8 cellular contexts compared by ENCODE assay signal in genomic region chr12:47216150-47216677, GRCh38.
A peak's percentile ranks its signal among the peaks of the same experiment; 100 is the strongest.
DNase-seq lines count a peak whose midpoint lies in the region; ATAC-seq and TF ChIP-seq lines count a peak whose summit lies in the region.

No MANE protein-coding gene starts in this region.

- POLR2A ChIA-PET in GM10248 (lab: Yijun Ruan, JAX): no interaction called here

- peak; percentile 44 for DNase-seq in GM10248 (ENCODE audit: extremely low spot score)
- DNase-seq in NB4 (ENCODE audit: low read depth): peak; percentile 96
- DNase-seq in activated T-cell treated with anti-CD3 and anti-CD28 coated beads, Interleukin-2, amount 50 U/mL, for 72 hours: peak; percentile 75 to 76
- no peak for DNase-seq in NCI-H2107 (lab: John Stamatoyannopoulos, UW)
- DNase-seq in GDM1 (lab: John Stamatoyannopoulos, UW): no peak
- no peak for DNase-seq in T1000 (lab: John Stamatoyannopoulos, UW)

- no peaks in the 10 kb centered on the region for H3K36me3 ChIP-seq in muscle layer of duodenum (ENCODE audit: control insufficient read depth in 1 of 2, insufficient read depth in 2 of 2, low read length in 2 of 2)

- peaks cover 30 to 38% of the 10 kb centered on the region in 2 donors for H3K36me3 Mint-ChIP-seq in activated T-cell treated with anti-CD3 and anti-CD28 coated beads, Interleukin-2, amount 50 U/mL, for 72 hours (ENCODE audit: insufficient read depth in 2 of 2)

- H3K27me3 Mint-ChIP-seq in activated T-cell treated with anti-CD3 and anti-CD28 coated beads, Interleukin-2, amount 50 U/mL, for 72 hours (ENCODE audit: low read depth): no peaks in the 10 kb centered on the region

- ATAC-seq in GM21737 (IDR thresholded peaks at IDR 0.05; ENCODE audit: unreplicated experiment): peak; percentile 71
- ATAC-seq in activated T-cell treated with anti-CD3 and anti-CD28 coated beads, Interleukin-2, amount 50 U/mL, for 72 hours (replicated peaks in 1 of 2): peak; percentile 49 to 53

- CTCF ChIA-PET in GM10248 (lab: Yijun Ruan, JAX): interaction anchor here (1.2 to 4.5 kb wide), 4 partner anchors 9 to 59 kb away, joined by 3 to 20 read pairs (median 4); no protein-coding TSS in a partner anchor

- H3K9me3 Mint-ChIP-seq in activated T-cell treated with anti-CD3 and anti-CD28 coated beads, Interleukin-2, amount 50 U/mL, for 72 hours: no peaks in the 10 kb centered on the region

- TF ChIP-seq POLR2A in NB4 (IDR thresholded peaks at IDR 0.05; ENCODE audit: extremely low read depth, insufficient read length): no peak

- H3K27ac ChIP-seq in muscle layer of duodenum (ENCODE audit: low read length): peak overlapping the region; percentile 45

- no peaks in the 10 kb centered on the region for H3K4me1 ChIP-seq in muscle layer of duodenum (ENCODE audit: control insufficient read depth in 1 of 2, insufficient read depth in 2 of 2, low read length in 2 of 2)

- H3K4me3 ChIP-seq in NB4 (ENCODE audit: low read depth, low read length): peak overlapping the region; percentile 52
- peak overlapping the region in 1 of 2 donors; percentile 31 for H3K4me3 ChIP-seq in muscle layer of duodenum (ENCODE audit: low read depth in 1 of 2, low read length in 2 of 2)

- peak overlapping the region; percentile 100 for H3K27ac Mint-ChIP-seq in activated T-cell treated with anti-CD3 and anti-CD28 coated beads, Interleukin-2, amount 50 U/mL, for 72 hours

- no peaks in the 10 kb centered on the region for H3K27me3 ChIP-seq in muscle layer of duodenum (ENCODE audit: low read depth, low read length)

- no peaks in the 10 kb centered on the region for H3K9me3 ChIP-seq in muscle layer of duodenum (ENCODE audit: control insufficient read depth in 1 of 2, low read length in 2 of 2)

- H3K4me1 Mint-ChIP-seq in activated T-cell treated with anti-CD3 and anti-CD28 coated beads, Interleukin-2, amount 50 U/mL, for 72 hours (ENCODE audit: low read depth): peaks cover 66% of the 10 kb centered on the region

- H3K4me3 Mint-ChIP-seq in activated T-cell treated with anti-CD3 and anti-CD28 coated beads, Interleukin-2, amount 50 U/mL, for 72 hours: peak overlapping the region; percentile 85 to 94

- no peak for TF ChIP-seq CTCF in GM10248 (IDR thresholded peaks at IDR 0.05; ENCODE audit: control extremely low read depth, extremely low read depth, low read depth, missing control alignments)
- TF ChIP-seq CTCF in NB4 (IDR thresholded peaks at IDR 0.05; ENCODE audit: low read depth, low read length): no peak

Comparison
In these comparisons a context has a peak if more than half of its experiments do, and no peak if none do; other contexts are left out.
1. DNase-seq: peak in GM10248 (single experiment), NB4 (single experiment) and activated T-cell treated with anti-CD3 and anti-CD28 coated beads, Interleukin-2, amount 50 U/mL, for 72 hours (2 of 2); none in NCI-H2107 (single experiment), GDM1 (single experiment) and T1000 (single experiment).